8 cellular contexts compared by ENCODE assay signal in the genomic region with DNA sequence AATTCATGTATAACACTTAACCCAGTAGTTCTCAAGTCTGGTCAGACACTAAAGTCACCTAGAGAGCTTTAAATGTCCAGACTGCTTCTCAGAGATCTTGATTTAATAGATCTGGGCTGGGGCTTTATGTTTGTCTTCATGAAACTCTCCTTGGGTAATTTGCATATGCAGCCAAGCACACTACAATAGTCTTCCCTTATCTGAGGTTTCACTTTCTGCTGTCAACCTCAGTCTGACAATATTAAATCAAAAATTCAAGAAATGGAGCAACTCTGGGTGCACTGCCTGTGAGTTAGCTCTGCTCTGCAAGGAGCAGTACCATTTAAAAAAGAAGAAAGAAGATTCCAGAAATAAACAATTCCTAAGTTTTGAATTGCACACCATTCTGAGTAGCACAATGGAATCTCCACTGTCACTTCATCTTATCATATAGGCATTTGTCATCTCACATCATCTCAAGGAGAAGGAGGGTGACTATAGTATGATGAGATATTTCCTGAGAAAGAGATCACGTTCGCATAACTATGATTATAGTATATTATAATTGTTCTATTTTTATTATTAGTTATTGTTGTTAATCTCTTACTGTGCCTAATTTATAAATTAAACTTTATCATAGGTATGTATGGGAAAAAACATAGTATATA. TPM values are rescaled to one million over a fixed set of nuclear protein-coding genes. Genes with fewer than 3 reads are reported as not detected.
A peak's percentile ranks its signal among the peaks of the same experiment; 100 is the strongest.
DNase-seq lines count a peak whose midpoint lies in the region; ATAC-seq and TF ChIP-seq lines count a peak whose summit lies in the region.

No MANE protein-coding gene starts in this region.

- H3K36me3 ChIP-seq in stomach: no peaks in the 10 kb centered on the region

- peaks cover 1% of the 10 kb centered on the region for H3K36me3 Mint-ChIP-seq in activated CD8-positive, alpha-beta memory T cell treated with anti-CD3 and anti-CD28 coated beads, Interleukin-2, amount 10 ng/mL, durations not matched to agents 7 days and 5 days
- no peaks in the 10 kb centered on the region for H3K36me3 Mint-ChIP-seq in activated CD8-positive, alpha-beta T cell treated with anti-CD3 and anti-CD28 coated beads for 36 hours (ENCODE audit: low read depth)

- 23 to 41% (median 33%) methylated on average over 2 of the region's 2 CpGs for WGBS in stomach, 5 donors

- no peak for TF ChIP-seq EP300 in stomach (IDR thresholded peaks at IDR 0.05)

- H3K27ac Mint-ChIP-seq in activated CD8-positive, alpha-beta memory T cell treated with anti-CD3 and anti-CD28 coated beads, Interleukin-2, amount 10 ng/mL, durations not matched to agents 7 days and 5 days: peak overlapping the region; percentile 76
- peak overlapping the region; percentile 45 for H3K27ac Mint-ChIP-seq in activated CD8-positive, alpha-beta T cell treated with anti-CD3 and anti-CD28 coated beads for 36 hours

- peaks cover 48% of the 10 kb centered on the region for H3K4me1 Mint-ChIP-seq in activated CD8-positive, alpha-beta memory T cell treated with anti-CD3 and anti-CD28 coated beads, Interleukin-2, amount 10 ng/mL, durations not matched to agents 7 days and 5 days
- peaks cover 40% of the 10 kb centered on the region for H3K4me1 Mint-ChIP-seq in activated CD8-positive, alpha-beta T cell treated with anti-CD3 and anti-CD28 coated beads for 36 hours (ENCODE audit: low read depth)

- no peaks in the 10 kb centered on the region for H3K27me3 Mint-ChIP-seq in activated CD8-positive, alpha-beta memory T cell treated with anti-CD3 and anti-CD28 coated beads, Interleukin-2, amount 10 ng/mL, durations not matched to agents 7 days and 5 days
- no peaks in the 10 kb centered on the region for H3K27me3 Mint-ChIP-seq in activated CD8-positive, alpha-beta T cell treated with anti-CD3 and anti-CD28 coated beads for 36 hours

- H3K4me3 ChIP-seq in stomach: no peak overlapping the region

- peaks cover 49 to 91% (median 74%) of the 10 kb centered on the region in 4 donors for H3K4me1 ChIP-seq in stomach

- POLR2A ChIA-PET in activated CD8-positive, alpha-beta T cell treated with anti-CD3 and anti-CD28 coated beads for 36 hours (lab: Charles Lee): interaction anchor here (1.0 to 1.1 kb wide), 2 partner anchors 8 to 10 kb away, joined by 3 read pairs; no protein-coding TSS in a partner anchor

- peak overlapping the region in 4 of 5 donors; percentile 28 to 80 (median 72) for H3K27ac ChIP-seq in stomach

- no peak for TF ChIP-seq CTCF in activated CD8-positive, alpha-beta T cell treated with anti-CD3 and anti-CD28 coated beads for 36 hours (IDR thresholded peaks at IDR 0.05)
- TF ChIP-seq CTCF in stomach (IDR thresholded peaks at IDR 0.05): no peak

- no peaks in the 10 kb centered on the region for H3K9me3 Mint-ChIP-seq in activated CD8-positive, alpha-beta memory T cell treated with anti-CD3 and anti-CD28 coated beads, Interleukin-2, amount 10 ng/mL, durations not matched to agents 7 days and 5 days (ENCODE audit: low read depth)
- no peaks in the 10 kb centered on the region for H3K9me3 Mint-ChIP-seq in activated CD8-positive, alpha-beta T cell treated with anti-CD3 and anti-CD28 coated beads for 36 hours

- no peak for TF ChIP-seq POLR2A in stomach (IDR thresholded peaks at IDR 0.05)

- peak overlapping the region; percentile 60 for H3K4me3 Mint-ChIP-seq in activated CD8-positive, alpha-beta memory T cell treated with anti-CD3 and anti-CD28 coated beads, Interleukin-2, amount 10 ng/mL, durations not matched to agents 7 days and 5 days
- peak overlapping the region; percentile 49 for H3K4me3 Mint-ChIP-seq in activated CD8-positive, alpha-beta T cell treated with anti-CD3 and anti-CD28 coated beads for 36 hours

- peak; percentile 86 for ATAC-seq in activated CD8-positive, alpha-beta memory T cell treated with anti-CD3 and anti-CD28 coated beads, Interleukin-2, amount 10 ng/mL, durations not matched to agents 7 days and 5 days
- peak; percentile 95 for ATAC-seq in HG03064 (IDR thresholded peaks at IDR 0.05; ENCODE audit: low read depth, unreplicated experiment)
- ATAC-seq in activated CD8-positive, alpha-beta T cell treated with anti-CD3 and anti-CD28 coated beads for 36 hours: peak; percentile 89

- H3K27me3 ChIP-seq in stomach: no peaks in the 10 kb centered on the region

- intact Hi-C loops in activated CD8-positive, alpha-beta T cell treated with anti-CD3 and anti-CD28 coated beads for 36 hours (cut with micrococcal nuclease): no loop called here
- intact Hi-C loops in stomach (cut with DNase I; ENCODE audit: low total_unique reads): no loop called here

- no peak for DNase-seq in activated CD8-positive, alpha-beta memory T cell treated with anti-CD3 and anti-CD28 coated beads, Interleukin-2, amount 10 ng/mL, durations not matched to agents 7 days and 5 days
- no peak for DNase-seq in activated CD8-positive, alpha-beta memory T cell treated with anti-CD3 and anti-CD28 coated beads, Interleukin-2, amount 50 U/mL, for 4 hours
- no peak for DNase-seq in activated CD8-positive, alpha-beta T cell treated with anti-CD3 and anti-CD28 coated beads for 36 hours
- DNase-seq in stomach (no peak), NCI-H2081 (lab: John Stamatoyannopoulos, UW) (no peak)
- no peak for DNase-seq in NK-92 treated with Interleukin-12 subunit alpha and Interleukin-12 subunit beta, amount 100 ng/mL, for 24 hours (lab: John Stamatoyannopoulos, UW)
- DNase-seq in stimulated activated CD4-positive, alpha-beta T cell treated with anti-CD3 and anti-CD28 coated beads, Interleukin-4, amount 100 ng/mL, for 1 hour: no peak

- CTCF ChIA-PET in activated CD8-positive, alpha-beta memory T cell treated with anti-CD3 and anti-CD28 coated beads, Interleukin-2, amount 10 ng/mL, durations not matched to agents 7 days and 5 days (lab: Charles Lee): interaction anchor here (0.9 to 2.5 kb wide), 2 partner anchors 10 to 43 kb away, joined by 3 to 5 read pairs; no protein-coding TSS in a partner anchor
- CTCF ChIA-PET in activated CD8-positive, alpha-beta T cell treated with anti-CD3 and anti-CD28 coated beads for 36 hours (lab: Charles Lee): interaction anchor here (2.9 kb wide), 1 partner anchor 11 kb away, joined by 8 read pairs; no protein-coding TSS in a partner anchor

- H3K9me3 ChIP-seq in stomach: no peaks in the 10 kb centered on the region

RNA-seq across cellular contexts. Expression of a gene that starts 9.4 kb away (rescaled TPM):
- 10 to 100 TPM; 12.3 to 17.1 TPM for total RNA-seq in activated CD8-positive, alpha-beta memory T cell treated with anti-CD3 and anti-CD28 coated beads, Interleukin-2, amount 10 ng/mL, durations not matched to agents 7 days and 5 days
- total RNA-seq in activated CD8-positive, alpha-beta T cell treated with anti-CD3 and anti-CD28 coated beads for 36 hours: 10 to 100 TPM; 11.2 to 11.7 TPM
- 100 to 1,000 TPM in 1 of 5 donors, 10 to 100 TPM in 4; 28.7 to 109 (median 38.8) TPM for total RNA-seq in stomach
- 10 to 100 TPM in 1 of 3 donors, 1 to 10 TPM in 2; 4.8 to 15.7 (median 6.8) TPM for polyA plus RNA-seq in stomach

RNA-seq across cellular contexts. Expression of a gene that starts 55.0 kb away (rescaled TPM):
- total RNA-seq in activated CD8-positive, alpha-beta memory T cell treated with anti-CD3 and anti-CD28 coated beads, Interleukin-2, amount 10 ng/mL, durations not matched to agents 7 days and 5 days: 10 to 100 TPM; 39.4 to 43.9 TPM
- 10 to 100 TPM; 66.5 to 69.3 TPM for total RNA-seq in activated CD8-positive, alpha-beta T cell treated with anti-CD3 and anti-CD28 coated beads for 36 hours
- 10 to 100 TPM in 4 of 5 donors, 1 to 10 TPM in 1; 1.2 to 98.5 (median 12.9) TPM for total RNA-seq in stomach
- 10 to 100 TPM; 18.3 to 22.1 (median 20.9) TPM for polyA plus RNA-seq in stomach
